Comparison of ENCODE assay signal across 9 cellular contexts in genomic region chr4:55183926-55184599, GRCh38. TPM values are rescaled to one million over a fixed set of nuclear protein-coding genes. Genes with fewer than 3 reads are reported as not detected.
A peak's percentile ranks its signal among the peaks of the same experiment; 100 is the strongest.
DNase-seq lines count a peak whose midpoint lies in the region; ATAC-seq and TF ChIP-seq lines count a peak whose summit lies in the region.
"Had no signal": no experiment of that assay in that cellular context is flagged by ENCODE, and none has a peak within 500 bp of the region (broad histone marks: within the 10 kb centered on the region; RNA-seq: fewer than 3 reads in every experiment).

No MANE protein-coding gene starts in this region.

- no peak overlapping the region for H3K4me3 Mint-ChIP-seq in T-helper 17 cell
- no peak overlapping the region for H3K4me3 Mint-ChIP-seq in CD8-positive, alpha-beta T cell
- H3K4me3 Mint-ChIP-seq: activated naive CD8-positive, alpha-beta T cell had no signal

- CTCF ChIA-PET in CD8-positive, alpha-beta T cell (lab: Charles Lee) = interaction anchor here (1.0 to 1.6 kb wide), 3 partner anchors 14 to 370 kb away, joined by 4 to 6 read pairs (median 5); no protein-coding TSS in a partner anchor

- H3K9ac ChIP-seq in HUES48 (ENCODE audit: low read depth, low read length) = no peak overlapping the region; the same call in 1 of the 2 replicates

- peaks cover 57% of the 10 kb centered on the region for H3K4me1 ChIP-seq in HUES48 (ENCODE audit: control insufficient read depth, insufficient read depth, low read length)
- no peaks in the 10 kb centered on the region for H3K4me1 ChIP-seq in CD8-positive, alpha-beta T cell (ENCODE audit: insufficient read depth, low read length)

- no peaks in the 10 kb centered on the region for H3K9me3 Mint-ChIP-seq in CD8-positive, alpha-beta T cell

- H3K36me3 Mint-ChIP-seq in T-helper 17 cell (ENCODE audit: low read depth) = no peaks in the 10 kb centered on the region
- no peaks in the 10 kb centered on the region for H3K36me3 Mint-ChIP-seq in CD8-positive, alpha-beta T cell
- H3K36me3 Mint-ChIP-seq: activated naive CD8-positive, alpha-beta T cell had no signal

- ATAC-seq in left colon (no peak), T-helper 17 cell (no peak)
- ATAC-seq in CD8-positive, alpha-beta T cell = no peak

- H3K9me3 ChIP-seq in HUES48 (ENCODE audit: control insufficient read depth, insufficient read depth, low read length) (no peaks in the 10 kb centered on the region), T-helper 17 cell (ENCODE audit: control insufficient read depth, low read length, poor library complexity, severe bottlenecking) (no peaks in the 10 kb centered on the region)
- H3K9me3 ChIP-seq in CD8-positive, alpha-beta T cell (ENCODE audit: low read length) = no peaks in the 10 kb centered on the region

- H3K36me3 ChIP-seq in HUES48 (ENCODE audit: control insufficient read depth, insufficient read depth, low read length) = no peaks in the 10 kb centered on the region
- H3K36me3 ChIP-seq in CD8-positive, alpha-beta T cell (ENCODE audit: insufficient read depth, low read length) = no peaks in the 10 kb centered on the region

- peaks cover 2% of the 10 kb centered on the region for H3K4me1 Mint-ChIP-seq in T-helper 17 cell
- H3K4me1 Mint-ChIP-seq in CD8-positive, alpha-beta T cell (ENCODE audit: low read depth) = no peaks in the 10 kb centered on the region

- no peaks in the 10 kb centered on the region for H3K27me3 ChIP-seq in HUES48 (ENCODE audit: control insufficient read depth, insufficient read depth, low read length)
- H3K27me3 ChIP-seq in CD8-positive, alpha-beta T cell (ENCODE audit: insufficient read depth, low read length) = no peaks in the 10 kb centered on the region

- peaks cover 68% of the 10 kb centered on the region for H3K27me3 Mint-ChIP-seq in T-helper 17 cell
- peaks cover 9% of the 10 kb centered on the region for H3K27me3 Mint-ChIP-seq in CD8-positive, alpha-beta T cell (ENCODE audit: low read depth)

- POLR2A ChIA-PET in CD8-positive, alpha-beta T cell (lab: Charles Lee) = no interaction called here

- peak overlapping the region; percentile 60 for H3K27ac ChIP-seq in HUES48 (ENCODE audit: low read depth, low read length)
- H3K27ac ChIP-seq in CD8-positive, alpha-beta T cell (ENCODE audit: low read depth, low read length) = no peak overlapping the region

- intact Hi-C loops in left colon (cut with DNase I, micrococcal nuclease) = no loop called here
- intact Hi-C loops in CD8-positive, alpha-beta T cell (cut with DNase I, micrococcal nuclease) = loop anchor here in 1 of 2 experiments (10.0 kb wide), 1 partner anchor 681 kb away; no protein-coding TSS in a partner anchor

- DNase-seq in AG20443 (ENCODE audit: low spot score) (peak; percentile 82), brain pericyte (ENCODE audit: low read depth, low spot score) (peak; percentile 46), kidney tubule cell (ENCODE audit: low spot score) (peak; percentile 96), left colon (no peak), T-helper 17 cell (no peak), middle frontal gyrus (ENCODE audit: extremely low spot score, low spot score) (no peak)
- DNase-seq in CD8-positive, alpha-beta T cell = no peak

- no peak overlapping the region for H3K27ac Mint-ChIP-seq in T-helper 17 cell
- H3K27ac Mint-ChIP-seq in CD8-positive, alpha-beta T cell = no peak overlapping the region
- H3K27ac Mint-ChIP-seq: activated naive CD8-positive, alpha-beta T cell had no signal

- no peak overlapping the region for H3K4me3 ChIP-seq in HUES48 (ENCODE audit: low read depth, low read length)
- no peak overlapping the region for H3K4me3 ChIP-seq in CD8-positive, alpha-beta T cell (ENCODE audit: low read depth, low read length)

- TF ChIP-seq CTCF in CD8-positive, alpha-beta T cell (IDR thresholded peaks at IDR 0.05) = no peak

RNA-seq across cellular contexts. Expression of gene KDR, which starts 58.7 kb away (rescaled TPM):
- total RNA-seq in left colon = 1 to 10 TPM; 4.8 to 5.2 TPM
- total RNA-seq in T-helper 17 cell = not detected
- not detected for total RNA-seq in CD8-positive, alpha-beta T cell

Comparison
In these comparisons a context has a peak if more than half of its experiments do, and no peak if none do; other contexts are left out.
1. DNase-seq: peak in AG20443 (single experiment), brain pericyte (single experiment) and kidney tubule cell (single experiment); none in left colon (0 of 2), T-helper 17 cell (0 of 3), CD8-positive, alpha-beta T cell (0 of 7) and middle frontal gyrus (single experiment).
2. RNA of gene KDR, which starts 58.7 kb away (total RNA-seq): 4.8 to 5.2 TPM in left colon; not detected in T-helper 17 cell and not detected in CD8-positive, alpha-beta T cell; every median in the first group is over 4 times any median in the second.